In genomic region chrX:132364313-132364712, GRCh38 we compare ENCODE assay signal across 28 cellular contexts.
"Had no signal": no experiment of that assay in that cellular context is flagged by ENCODE, and none has a peak within 500 bp of the region (broad histone marks: within the 10 kb centered on the region; RNA-seq: fewer than 3 reads in every experiment).

No MANE protein-coding gene starts in this region.

- H3K27me3 ChIP-seq: colonic mucosa, gastrocnemius medialis, neutrophil, pancreas, suprapubic skin, transverse colon, upper lobe of right lung had no signal

- DNase-seq: colonic mucosa; effector memory CD4-positive, alpha-beta T cell; erythroblast; gastrocnemius medialis; head of caudate nucleus; kidney; mesenchymal stem cell; mucosa of descending colon; naive B cell; pancreas; stimulated activated CD4-positive, alpha-beta T cell treated with anti-CD3 and anti-CD28 coated beads, Interleukin-12 subunit alpha, Interleukin-12 subunit beta, amount 100 ng/mL, for 4 hours; stimulated activated CD4-positive, alpha-beta T cell treated with anti-CD3 and anti-CD28 coated beads, Interleukin-1b, Interleukin-23, amount 100 ng/mL, for 48 hours; stimulated activated CD4-positive, alpha-beta T cell treated with anti-CD3 and anti-CD28 coated beads, Interleukin-4, amount 100 ng/mL, for 1 hour; stimulated activated CD8-positive, alpha-beta memory T cell treated with anti-CD3 and anti-CD28 coated beads, Interleukin-4, amount 100 ng/mL, for 48 hours; stimulated activated naive CD4-positive, alpha-beta T cell; stimulated activated naive CD8-positive, alpha-beta T cell treated with anti-CD3 and anti-CD28 coated beads, Interleukin-15, amount 100 ng/mL, for 72 hours; transverse colon; upper lobe of right lung; uterus had no signal

- H3K27ac ChIP-seq: colonic mucosa, gastrocnemius medialis, neutrophil, pancreas, suprapubic skin, transverse colon, upper lobe of right lung, uterus had no signal

- H3K36me3 Mint-ChIP-seq: mesothelial cell of epicardium; naive B cell; natural killer cell treated with Interleukin-12 subunit alpha and Interleukin-12 subunit beta and Interleukin-15 and Interleukin-18, amount 100 ng/mL, for 72 hours had no signal

- H3K27me3 Mint-ChIP-seq: dendritic cell treated with granulocyte-macrophage colony-stimulating factor and Interleukin-4, amounts not matched to agents 40 ng/mL and 50 ng/mL, for 4 days; stimulated activated naive CD8-positive, alpha-beta T cell treated with anti-CD3 and anti-CD28 coated beads, Interleukin-15, amount 100 ng/mL, for 72 hours had no signal

- H3K4me2 ChIP-seq: smooth muscle cell had no signal

- H3K4me1 ChIP-seq: colonic mucosa, gastrocnemius medialis, pancreas, suprapubic skin, transverse colon, upper lobe of right lung, uterus had no signal

- H3K9me3 Mint-ChIP-seq: dendritic cell treated with granulocyte-macrophage colony-stimulating factor and Interleukin-4, amounts not matched to agents 40 ng/mL and 50 ng/mL, for 4 days; natural killer cell treated with Interleukin-12 subunit alpha and Interleukin-12 subunit beta and Interleukin-15 and Interleukin-18, amount 100 ng/mL, for 72 hours had no signal

- FAIRE-seq: endothelial cell of umbilical vein, kidney, pancreas had no signal

- H3K4me3 ChIP-seq: colonic mucosa, gastrocnemius medialis, lung, mucosa of descending colon, pancreas, smooth muscle cell, suprapubic skin, transverse colon, upper lobe of right lung, uterus had no signal

- H3K27ac Mint-ChIP-seq: dendritic cell treated with granulocyte-macrophage colony-stimulating factor and Interleukin-4, amounts not matched to agents 40 ng/mL and 50 ng/mL, for 4 days; mesothelial cell of epicardium; natural killer cell treated with Interleukin-12 subunit alpha and Interleukin-12 subunit beta and Interleukin-15 and Interleukin-18, amount 100 ng/mL, for 72 hours had no signal

- H3K9me3 ChIP-seq: colonic mucosa, gastrocnemius medialis, mucosa of descending colon, neutrophil, pancreas, suprapubic skin, transverse colon, upper lobe of right lung, uterus had no signal

- H3K4me3 Mint-ChIP-seq: dendritic cell treated with granulocyte-macrophage colony-stimulating factor and Interleukin-4, amounts not matched to agents 40 ng/mL and 50 ng/mL, for 4 days; mesothelial cell of epicardium; naive B cell; natural killer cell treated with Interleukin-12 subunit alpha and Interleukin-12 subunit beta and Interleukin-15 and Interleukin-18, amount 100 ng/mL, for 72 hours; neural crest cell; stimulated activated naive CD8-positive, alpha-beta T cell treated with anti-CD3 and anti-CD28 coated beads, Interleukin-15, amount 100 ng/mL, for 72 hours had no signal

- H3K4me1 Mint-ChIP-seq: naive B cell; neural crest cell; stimulated activated naive CD8-positive, alpha-beta T cell treated with anti-CD3 and anti-CD28 coated beads, Interleukin-15, amount 100 ng/mL, for 72 hours had no signal

- H3K36me3 ChIP-seq: colonic mucosa, gastrocnemius medialis, neutrophil, pancreas, suprapubic skin, transverse colon, upper lobe of right lung, uterus had no signal
